Comparison of ENCODE assay signal across 15 cellular contexts in genomic region chr3:52558436-52558835, GRCh38. TPM values are rescaled to one million over a fixed set of nuclear protein-coding genes. Genes with fewer than 3 reads are reported as not detected.
DNase-seq lines count a peak whose midpoint lies in the region; ATAC-seq, FAIRE-seq and TF ChIP-seq lines count a peak whose summit lies in the region.
"Had no signal": no experiment of that assay in that cellular context is flagged by ENCODE, and none has a peak within 500 bp of the region (broad histone marks: within the 10 kb centered on the region; RNA-seq: fewer than 3 reads in every experiment).

No MANE protein-coding gene starts in this region.

- ATAC-seq in T-helper 17 cell = no peak
- no peak for ATAC-seq in stimulated activated effector memory CD8-positive, alpha-beta T cell treated with anti-CD3 and anti-CD28 coated beads, Interleukin-12 subunit alpha, Interleukin-12 subunit beta, amount 100 ng/mL, for 72 hours
- ATAC-seq: GM23338 had no signal

- peak overlapping the region; percentile 24 for H3K27ac Mint-ChIP-seq in T-helper 17 cell
- peak overlapping the region; percentile 48 for H3K27ac Mint-ChIP-seq in stimulated activated effector memory CD8-positive, alpha-beta T cell treated with anti-CD3 and anti-CD28 coated beads, Interleukin-12 subunit alpha, Interleukin-12 subunit beta, amount 100 ng/mL, for 72 hours
- H3K27ac Mint-ChIP-seq: B cell had no signal

- peaks cover 11% of the 10 kb centered on the region for H3K36me3 ChIP-seq in bronchial epithelial cell (ENCODE audit: control insufficient read depth, insufficient read depth, low read length)
- H3K36me3 ChIP-seq in esophagus muscularis mucosa = peaks cover 33 to 91% (median 70%) of the 10 kb centered on the region in 4 donors

- no peaks in the 10 kb centered on the region for H3K9me3 Mint-ChIP-seq in stimulated activated effector memory CD8-positive, alpha-beta T cell treated with anti-CD3 and anti-CD28 coated beads, Interleukin-12 subunit alpha, Interleukin-12 subunit beta, amount 100 ng/mL, for 72 hours
- H3K9me3 Mint-ChIP-seq: CD4-positive, alpha-beta memory T cell; GM23338 had no signal

- H3K9me3 ChIP-seq in T-helper 17 cell (ENCODE audit: control insufficient read depth, low read length, poor library complexity, severe bottlenecking) = no peaks in the 10 kb centered on the region
- H3K9me3 ChIP-seq in esophagus muscularis mucosa = no peaks in the 10 kb centered on the region

- TF ChIP-seq EP300 in esophagus muscularis mucosa (IDR thresholded peaks at IDR 0.05) = no peak

- intact Hi-C loops in esophagus muscularis mucosa (cut with DNase I) = no loop called here

- H3K27me3 ChIP-seq in bronchial epithelial cell (ENCODE audit: control insufficient read depth, insufficient read depth, low read length) = no peaks in the 10 kb centered on the region
- no peaks in the 10 kb centered on the region for H3K27me3 ChIP-seq in esophagus muscularis mucosa

- peak; percentile 47 for FAIRE-seq in bronchial epithelial cell (lab: Jason Lieb, UNC)

- H3K36me3 Mint-ChIP-seq in T-helper 17 cell (ENCODE audit: low read depth) = peaks cover 2% of the 10 kb centered on the region
- peaks cover 98% of the 10 kb centered on the region for H3K36me3 Mint-ChIP-seq in stimulated activated effector memory CD8-positive, alpha-beta T cell treated with anti-CD3 and anti-CD28 coated beads, Interleukin-12 subunit alpha, Interleukin-12 subunit beta, amount 100 ng/mL, for 72 hours

- peaks cover 7% of the 10 kb centered on the region for H3K4me1 Mint-ChIP-seq in T-helper 17 cell
- no peaks in the 10 kb centered on the region for H3K4me1 Mint-ChIP-seq in stimulated activated effector memory CD8-positive, alpha-beta T cell treated with anti-CD3 and anti-CD28 coated beads, Interleukin-12 subunit alpha, Interleukin-12 subunit beta, amount 100 ng/mL, for 72 hours
- H3K4me1 Mint-ChIP-seq: B cell had no signal

- peak overlapping the region in 3 of 4 donors; percentile 6 to 35 (median 11) for H3K27ac ChIP-seq in esophagus muscularis mucosa (replicated peaks in 1 of 4)
- H3K27ac ChIP-seq: HL-60 had no signal

- TF ChIP-seq CTCF in bronchial epithelial cell (IDR thresholded peaks at IDR 0.05; ENCODE audit: insufficient read depth, low read length, severe bottlenecking) = no peak
- no peak for TF ChIP-seq CTCF in esophagus muscularis mucosa (IDR thresholded peaks at IDR 0.05)

- 79% methylated on average over 5 of the region's 5 CpGs for WGBS in esophagus muscularis mucosa

- H3K4me3 Mint-ChIP-seq in T-helper 17 cell = no peak overlapping the region
- no peak overlapping the region for H3K4me3 Mint-ChIP-seq in stimulated activated effector memory CD8-positive, alpha-beta T cell treated with anti-CD3 and anti-CD28 coated beads, Interleukin-12 subunit alpha, Interleukin-12 subunit beta, amount 100 ng/mL, for 72 hours
- H3K4me3 Mint-ChIP-seq: B cell; CD4-positive, alpha-beta memory T cell; GM23338 had no signal

- no peak for TF ChIP-seq POLR2A in esophagus muscularis mucosa (IDR thresholded peaks at IDR 0.05; ENCODE audit: low read depth)

- no peaks in the 10 kb centered on the region for H3K27me3 Mint-ChIP-seq in T-helper 17 cell
- H3K27me3 Mint-ChIP-seq: B cell; CD4-positive, alpha-beta memory T cell had no signal

- H3K4me3 ChIP-seq in bronchial epithelial cell (ENCODE audit: low read depth, low read length) (no peak overlapping the region), esophagus muscularis mucosa (no peak overlapping the region)
- H3K4me3 ChIP-seq: GM23338 had no signal

- H3K4me1 ChIP-seq in esophagus muscularis mucosa = peaks cover 8 to 36% (median 27%) of the 10 kb centered on the region in 4 donors

- DNase-seq in T-helper 17 cell (no peak), bronchial epithelial cell (ENCODE audit: low read depth) (no peak), esophagus muscularis mucosa (ENCODE audit: extremely low spot score) (no peak), inferior parietal cortex (ENCODE audit: extremely low spot score) (no peak), islet precursor cell (no peak), GM19238 (ENCODE audit: insufficient read length, low spot score) (no peak)
- no peak for DNase-seq in stimulated activated effector memory CD8-positive, alpha-beta T cell treated with anti-CD3 and anti-CD28 coated beads, Interleukin-12 subunit alpha, Interleukin-12 subunit beta, amount 100 ng/mL, for 72 hours (ENCODE audit: low spot score in 2 of 2)
- DNase-seq: C1 segment of cervical spinal cord; CD4-positive, alpha-beta memory T cell; DND-41; GF-D8; H7 had no signal

RNA-seq across cellular contexts. Expression of gene UQCC5, which starts 22.0 kb away (rescaled TPM):
- total RNA-seq in T-helper 17 cell (1 to 10 TPM; 4.9 to 8.0 TPM), bronchial epithelial cell (0.79 and 5.6 TPM in 2 replicates), esophagus muscularis mucosa (10 to 100 TPM in 1 of 4 donors, 1 to 10 TPM in 3; 1.3 to 60.6 (median 7.0) TPM)

RNA-seq across cellular contexts. Expression of gene NT5DC2, which starts 24.8 kb away (rescaled TPM):
- total RNA-seq in T-helper 17 cell = 1 to 10 TPM; 2.3 to 2.5 TPM
- total RNA-seq in bronchial epithelial cell = 29.7 and 35.5 TPM in 2 replicates
- total RNA-seq in esophagus muscularis mucosa = 10 to 100 TPM; 58.0 to 87.4 (median 72.9) TPM
